ENCODE assay signal across 8 cellular contexts in the genomic region with DNA sequence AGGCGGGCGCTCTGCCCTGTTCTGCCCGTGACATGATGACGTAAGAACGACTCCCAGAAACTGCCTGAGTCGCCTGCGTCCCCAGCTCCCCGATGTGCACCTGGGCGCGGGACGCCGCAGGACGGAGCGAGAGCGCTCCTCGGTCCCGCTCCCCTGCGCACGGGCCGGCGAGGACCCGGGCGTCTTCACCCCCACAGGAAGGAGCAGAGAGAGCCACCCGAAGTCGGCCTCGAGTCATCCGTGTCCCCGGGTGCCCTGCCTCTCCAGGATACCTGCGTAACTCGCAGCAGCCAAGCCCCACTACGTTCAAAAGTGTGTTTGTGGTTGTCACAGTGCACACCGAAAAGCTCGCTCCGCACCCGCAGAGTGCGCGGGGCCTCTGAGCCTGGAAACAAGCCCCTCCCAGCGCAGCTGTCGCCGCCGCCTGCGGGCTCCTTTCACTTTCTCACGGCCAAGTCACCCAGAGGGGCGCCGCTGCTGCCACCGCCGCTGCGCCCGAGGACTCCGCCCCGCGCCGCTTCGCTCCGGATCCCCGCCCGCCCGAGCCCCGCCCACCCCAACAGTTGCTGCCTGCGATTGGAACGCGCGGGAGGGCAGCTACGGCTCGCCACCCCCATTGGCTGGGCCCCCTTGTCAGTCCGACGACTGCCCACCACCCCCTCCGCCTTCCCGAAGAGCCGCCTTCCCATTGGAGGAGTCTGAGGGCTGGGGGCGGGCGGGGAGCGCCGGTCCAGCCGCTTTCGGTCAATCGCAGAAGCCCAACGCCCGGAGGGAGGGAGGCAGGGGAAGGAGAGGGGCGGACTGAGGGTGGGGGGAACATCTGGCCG. TPM values are rescaled to one million over a fixed set of nuclear protein-coding genes. Genes with fewer than 3 reads are reported as not detected.
DNase-seq lines count a peak whose midpoint lies in the region; ATAC-seq, FAIRE-seq and TF ChIP-seq lines count a peak whose summit lies in the region.

No MANE protein-coding gene starts in this region.

- peak overlapping the region; percentile 95 for H3K27ac ChIP-seq in adipose tissue (ENCODE audit: low read depth, low read length)
- peak overlapping the region; percentile 95 to 100 (median 98) for H3K27ac ChIP-seq in heart left ventricle

- ATAC-seq in HG02840 (IDR thresholded peaks at IDR 0.05; ENCODE audit: low FRiP score, unreplicated experiment), result peak; percentile 73
- ATAC-seq in heart left ventricle, result peak; percentile 97 to 99 (median 98)

- intact Hi-C loops in heart left ventricle (cut with DNase I), result loop anchor here in 5 of 10 donors (1.0 to 10.0 kb wide), 8 partner anchors 123 to 793 kb away; partner anchors contain the start of genes AKT3 (in 3 of the 5), CEP170 (in 1 of the 5) and SDCCAG8 (in 1 of the 5)

- H3K4me3 ChIP-seq in heart left ventricle, result peak overlapping the region; percentile 70 to 97 (median 85)

- FAIRE-seq in GM12892 (lab: Jason Lieb, UNC), result peak; percentile 98

- peaks cover 10% of the 10 kb centered on the region for H3K27me3 Mint-ChIP-seq in type B pancreatic cell

- H3K4me1 Mint-ChIP-seq in type B pancreatic cell (ENCODE audit: unreplicated experiment), result peaks cover 17% of the 10 kb centered on the region

- H3K36me3 Mint-ChIP-seq in type B pancreatic cell, result no peaks in the 10 kb centered on the region

- TF ChIP-seq CTCF in heart left ventricle (IDR thresholded peaks at IDR 0.05), result peak in 1 of 12 donors; percentile 9
- TF ChIP-seq CTCF in type B pancreatic cell (conservative IDR thresholded peaks at IDR 0.05), result no peak

- H3K36me3 ChIP-seq in heart left ventricle, result no peaks in the 10 kb centered on the region

- peak; percentile 85 for DNase-seq in GM12892 (ENCODE audit: insufficient read length)
- DNase-seq in NCI-H1436 (lab: John Stamatoyannopoulos, UW), result peak; percentile 100
- peak; percentile 98 for DNase-seq in SW480 (ENCODE audit: low spot score)
- DNase-seq in heart left ventricle, result peak; percentile 99 to 100 (median 100)
- DNase-seq in pons (ENCODE audit: low spot score), result peak; percentile 99
- peak; percentile 97 for DNase-seq in type B pancreatic cell (ENCODE audit: extremely low spot score, unreplicated experiment)

- WGBS in adipose tissue, 3 donors, result 0 to 1% (median 0%) methylated on average over 57 to 80 of the region's 81 CpGs
- 0 to 1% (median 0%) methylated on average over 37 to 81 of the region's 81 CpGs for WGBS in heart left ventricle, 4 donors

- TF ChIP-seq POLR2A in GM12892 (IDR thresholded peaks at IDR 0.05; ENCODE audit: low read depth, low read length), result peak; percentile 70
- TF ChIP-seq POLR2A in heart left ventricle (IDR thresholded peaks at IDR 0.05), result peak; percentile 77 to 98

- H3K27me3 ChIP-seq in heart left ventricle, result no peaks in the 10 kb centered on the region

- H3K9me3 Mint-ChIP-seq in type B pancreatic cell, result no peaks in the 10 kb centered on the region

- peaks cover 8 to 40% (median 24%) of the 10 kb centered on the region in 12 donors for H3K4me1 ChIP-seq in heart left ventricle

- peak overlapping the region; percentile 95 for H3K27ac Mint-ChIP-seq in type B pancreatic cell

- H3K9me3 ChIP-seq in heart left ventricle, result no peaks in the 10 kb centered on the region

- H3K4me3 Mint-ChIP-seq in type B pancreatic cell, result peak overlapping the region; percentile 94

RNA-seq across cellular contexts. Expression of gene ZBTB18, which starts 3.1 kb away (rescaled TPM):
- 5.0 TPM for polyA plus RNA-seq in GM12892 (2012; ENCODE audit: missing spikeins)
- polyA plus RNA-seq in adipose tissue (1 to 10 TPM; 5.0 to 8.2 (median 7.2) TPM), heart left ventricle (10 to 100 TPM; 12.5 to 19.3 TPM)
- total RNA-seq in heart left ventricle (10 to 100 TPM; 19.9 to 29.2 (median 22.5) TPM), type B pancreatic cell (ENCODE audit: low replicate concordance) (11.9 and 16.7 TPM in 2 replicates)

Comparison
In these comparisons a context has a peak if more than half of its experiments do, and no peak if none do; other contexts are left out.
1. Peak in every context shown above with its lines: DNase-seq, ATAC-seq, H3K4me3 ChIP-seq and H3K27ac ChIP-seq.